ENCODE assay signal across 9 cellular contexts in the genomic region with DNA sequence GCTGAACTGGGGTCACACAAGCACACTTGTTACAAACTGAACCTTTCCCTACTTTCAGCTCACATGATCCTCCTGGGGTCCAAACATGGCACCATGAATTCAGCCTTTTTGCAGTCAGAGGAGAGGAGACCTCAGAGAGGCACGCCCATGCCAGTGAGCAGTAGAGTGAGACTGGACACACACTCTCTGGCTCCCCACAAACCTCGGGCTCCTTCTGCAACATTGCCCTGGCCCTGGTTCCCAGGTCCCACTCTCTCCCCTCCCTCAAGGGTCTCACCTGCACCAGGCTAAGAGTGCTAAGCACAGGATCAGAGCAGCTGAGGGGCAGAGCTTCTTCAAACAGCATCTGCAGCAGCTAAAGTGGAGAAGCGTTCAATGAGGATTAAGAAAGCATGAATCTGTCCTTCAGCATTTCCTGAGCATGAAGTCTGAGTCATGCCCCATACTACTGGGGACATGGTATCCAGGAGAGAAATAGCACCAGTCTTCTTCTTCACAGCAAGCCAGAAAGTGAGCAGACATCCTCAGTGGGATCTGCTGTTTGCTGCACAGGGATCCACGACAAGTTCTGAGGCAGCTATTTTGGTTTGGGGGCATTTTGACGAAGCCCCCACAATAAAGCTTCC. TPM values are rescaled to one million over a fixed set of nuclear protein-coding genes. Genes with fewer than 3 reads are reported as not detected.
A peak's percentile ranks its signal among the peaks of the same experiment; 100 is the strongest.
DNase-seq lines count a peak whose midpoint lies in the region; ATAC-seq and TF ChIP-seq lines count a peak whose summit lies in the region.
"Had no signal": no experiment of that assay in that cellular context is flagged by ENCODE, and none has a peak within 500 bp of the region (broad histone marks: within the 10 kb centered on the region; RNA-seq: fewer than 3 reads in every experiment).

No MANE protein-coding gene starts in this region.

- H4K8ac ChIP-seq in IMR-90 (ENCODE audit: low read depth in 2 of 2, low read length in 2 of 2): peak overlapping the region in 1 of 2 experiments; percentile 72; a peak in 1 of 4 replicates

- peak; percentile 57 for DNase-seq in IMR-90
- peak; percentile 28 for DNase-seq in astrocyte of the spinal cord (ENCODE audit: low read depth, low spot score)
- DNase-seq in osteoblast (ENCODE audit: insufficient read length, low spot score, missing footprints): peak; percentile 91
- DNase-seq in NCI-H146 (lab: John Stamatoyannopoulos, UW): no peak
- DNase-seq in Karpas-422: no peak
- DNase-seq: activated CD4-positive, alpha-beta T cell treated with anti-CD3 and anti-CD28 coated beads for 1 hour; stimulated activated naive CD8-positive, alpha-beta T cell treated with anti-CD3 and anti-CD28 coated beads, Interleukin-15, amount 100 ng/mL, for 72 hours had no signal

- no peak overlapping the region for H3K56ac ChIP-seq in IMR-90 (ENCODE audit: extremely low read depth, insufficient read depth, low read length)

- dilution Hi-C loops in IMR-90 (cut with HindIII; ENCODE audit: low sequenced_read_pairs, unreplicated experiment): no loop called here

- in situ Hi-C loops in IMR-90 (cut with MboI; ENCODE audit: low sequenced_read_pairs): no loop called here
- in situ Hi-C loops in astrocyte of the spinal cord (cut with HindIII; ENCODE audit: low sequenced_read_pairs): no loop called here

- BruUV-seq in IMR-90 (replicated peaks; lab: Mats Ljungman, UMichigan): no TSS peak

- no peak overlapping the region for H4K5ac ChIP-seq in IMR-90 (ENCODE audit: low read depth, low read length)

- no peaks in the 10 kb centered on the region for H3K9me1 ChIP-seq in IMR-90 (ENCODE audit: insufficient read depth, low read length)

- POLR2A ChIA-PET in IMR-90 (lab: Charles Lee; ENCODE audit: unreplicated experiment): no interaction called here

- H2BK5ac ChIP-seq in IMR-90 (ENCODE audit: low read depth, low read length, poor library complexity, severe bottlenecking): no peak overlapping the region

- no peak overlapping the region for H4K91ac ChIP-seq in IMR-90 (ENCODE audit: insufficient read depth, low read depth, low read length)

- no peak overlapping the region for H3K9ac ChIP-seq in IMR-90 (ENCODE audit: low read depth, low read length)
- no peak overlapping the region for H3K9ac ChIP-seq in Karpas-422 (ENCODE audit: low read length)

- H3K14ac ChIP-seq in IMR-90 (replicated peaks; ENCODE audit: low read depth, low read length): peak overlapping the region; percentile 15; the same call in 1 of the 2 replicates

- H2AFZ ChIP-seq in IMR-90 (replicated peaks; ENCODE audit: low read length, poor library complexity) (peak overlapping the region; percentile 89), osteoblast (ENCODE audit: low read length) (peak overlapping the region; percentile 63), Karpas-422 (ENCODE audit: low read length) (no peak overlapping the region)

- H3K9me2 ChIP-seq in Karpas-422 (replicated peaks; ENCODE audit: insufficient read depth, low read length): no peaks in the 10 kb centered on the region

- H3K9me3 ChIP-seq in IMR-90 (ENCODE audit: control insufficient read depth, insufficient read depth, low read length): no peaks in the 10 kb centered on the region
- no peaks in the 10 kb centered on the region for H3K9me3 ChIP-seq in osteoblast (ENCODE audit: low read depth, low read length)
- H3K9me3 ChIP-seq in Karpas-422 (ENCODE audit: low read length): no peaks in the 10 kb centered on the region

- H2BK15ac ChIP-seq in IMR-90 (ENCODE audit: low read depth, low read length): peak overlapping the region; percentile 57; the same call in 1 of the 3 replicates

- intact Hi-C loops in IMR-90 (cut with micrococcal nuclease): no loop called here

- peak overlapping the region; percentile 50 for H3K4ac ChIP-seq in IMR-90 (ENCODE audit: low read depth, low read length)

- peak overlapping the region; percentile 79; the same call in 1 of the 2 replicates for H2AK5ac ChIP-seq in IMR-90 (ENCODE audit: low read depth, low read length)

- H3K79me1 ChIP-seq in IMR-90 (ENCODE audit: low read depth in 1 of 2, low read length in 2 of 2): no peaks in the 10 kb centered on the region

- peak overlapping the region; percentile 22; the same call in 1 of the 2 replicates for H2BK120ac ChIP-seq in IMR-90 (ENCODE audit: low read depth, low read length)

- H3K4me2 ChIP-seq in IMR-90 (ENCODE audit: low read depth, low read length) (no peak overlapping the region), osteoblast (ENCODE audit: insufficient read depth, low read length) (peak overlapping the region; percentile 61), Karpas-422 (ENCODE audit: low read depth, low read length, poor library complexity, severe bottlenecking) (no peak overlapping the region)
- H3K4me2 ChIP-seq: smooth muscle cell had no signal

- no peak overlapping the region for H3K23ac ChIP-seq in IMR-90 (ENCODE audit: low read depth, low read length)

- H3K27ac ChIP-seq in IMR-90 (ENCODE audit: insufficient read depth, low read length) (no peak overlapping the region), osteoblast (ENCODE audit: low read depth, low read length) (no peak overlapping the region), Karpas-422 (ENCODE audit: low read length) (no peak overlapping the region)

- 20% methylated on average over 1 of the region's 5 CpGs; no CpG with 5 or more reads in 1 of the 2 experiments for WGBS in IMR-90 (ENCODE audit: extremely low coverage in 2 of 2, insufficient read length in 1 of 2), 2 experiments

- H3K79me2 ChIP-seq in osteoblast (ENCODE audit: insufficient read depth, low read length) (no peaks in the 10 kb centered on the region), Karpas-422 (ENCODE audit: low read length) (no peaks in the 10 kb centered on the region)

- H2BK20ac ChIP-seq in IMR-90 (ENCODE audit: low read depth, low read length): peak overlapping the region; percentile 80

- ATAC-seq in IMR-90 (ENCODE audit: low read depth): peak; percentile 80
- ATAC-seq in HG03097 (IDR thresholded peaks at IDR 0.05; ENCODE audit: low FRiP score, unreplicated experiment): no peak
- ATAC-seq: stimulated activated naive CD8-positive, alpha-beta T cell treated with anti-CD3 and anti-CD28 coated beads, Interleukin-15, amount 100 ng/mL, for 72 hours had no signal

- H3K36me3 ChIP-seq in IMR-90 (ENCODE audit: control insufficient read depth, insufficient read depth, low read length): no peaks in the 10 kb centered on the region
- H3K36me3 ChIP-seq in osteoblast (ENCODE audit: insufficient read depth, low read length): no peaks in the 10 kb centered on the region
- H3K36me3 ChIP-seq in Karpas-422 (ENCODE audit: insufficient read depth, low read length): no peaks in the 10 kb centered on the region

- H4K20me1 ChIP-seq in IMR-90 (ENCODE audit: insufficient read depth, low read length) (no peaks in the 10 kb centered on the region), osteoblast (ENCODE audit: insufficient read depth, low read length) (no peaks in the 10 kb centered on the region), Karpas-422 (ENCODE audit: insufficient read depth, low read depth, low read length) (no peaks in the 10 kb centered on the region)

- CTCF ChIA-PET in IMR-90 (lab: Yijun Ruan, JAX): no interaction called here

- no peak overlapping the region for H3K18ac ChIP-seq in IMR-90 (ENCODE audit: low read depth, low read length)

- no peak for TF ChIP-seq CTCF in IMR-90 (conservative IDR thresholded peaks at IDR 0.05; ENCODE audit: low read depth, low read length)
- TF ChIP-seq CTCF in astrocyte of the spinal cord (IDR thresholded peaks at IDR 0.05; ENCODE audit: low read depth, low read length): no peak
- TF ChIP-seq CTCF in osteoblast (IDR thresholded peaks at IDR 0.05; ENCODE audit: extremely low read depth, low read depth, low read length): no peak

- H3K4me3 ChIP-seq in IMR-90 (ENCODE audit: insufficient read depth, low read depth, low read length): no peak overlapping the region
- H3K4me3 ChIP-seq in astrocyte of the spinal cord (ENCODE audit: low read depth, low read length): no peak overlapping the region
- peak overlapping the region; percentile 2 for H3K4me3 ChIP-seq in osteoblast (ENCODE audit: insufficient read depth, low read length)
- H3K4me3 ChIP-seq in Karpas-422 (ENCODE audit: low read length): no peak overlapping the region
- H3K4me3 ChIP-seq: smooth muscle cell had no signal

- TF ChIP-seq POLR2A in IMR-90 (IDR thresholded peaks at IDR 0.05; ENCODE audit: low read depth, low read length): no peak

- H2AK9ac ChIP-seq in IMR-90 (replicated peaks; ENCODE audit: low read depth, low read length, poor library complexity): peak overlapping the region; percentile 69

- TF ChIP-seq RAD21 in IMR-90 (IDR thresholded peaks at IDR 0.05; ENCODE audit: low read length): no peak

- H3K4me1 ChIP-seq in IMR-90 (ENCODE audit: control insufficient read depth, insufficient read depth, low read length): peaks cover 12% of the 10 kb centered on the region
- H3K4me1 ChIP-seq in osteoblast (ENCODE audit: insufficient read depth, low read length): peaks cover 24% of the 10 kb centered on the region
- no peaks in the 10 kb centered on the region for H3K4me1 ChIP-seq in Karpas-422 (ENCODE audit: low read length)

- H3K27me3 ChIP-seq in IMR-90 (ENCODE audit: control insufficient read depth, insufficient read depth, low read length) (no peaks in the 10 kb centered on the region; the same call in 1 of the 2 replicates), osteoblast (ENCODE audit: insufficient read depth, low read length) (peaks cover 5% of the 10 kb centered on the region), Karpas-422 (ENCODE audit: low read length) (no peaks in the 10 kb centered on the region)

RNA-seq across cellular contexts. Expression of a gene that starts 27.2 kb away (rescaled TPM):
- total RNA-seq in IMR-90 (2012; rRNA removed): 17.2 and 19.2 TPM in 2 replicates
- polyA plus RNA-seq in IMR-90 (2012; rRNA removed): 66.4 and 69.7 TPM in 2 replicates
- 47.0 and 70.6 TPM in 2 replicates for polyA plus RNA-seq in IMR-90 (2012; cell fraction: cytosol; rRNA removed)
- 35.4 and 42.1 TPM in 2 replicates for polyA plus RNA-seq in IMR-90 (2012; cell fraction: nucleus; rRNA removed; ENCODE audit: low replicate concordance)
- total RNA-seq in osteoblast: 17.4 and 20.6 TPM in 2 replicates
- total RNA-seq in Karpas-422 (2014; rRNA removed; shearing (Covaris generic); ENCODE audit: low replicate concordance): 19.0 and 33.5 TPM in 2 replicates

RNA-seq across cellular contexts. Expression of a gene that starts 27.5 kb away (rescaled TPM):
- total RNA-seq in IMR-90 (2012; rRNA removed) (6.6 and 8.1 TPM in 2 replicates), osteoblast (19.7 and 24.2 TPM in 2 replicates)
- polyA plus RNA-seq in IMR-90 (2012; rRNA removed): 21.4 and 23.8 TPM in 2 replicates
- 13.8 and 13.9 TPM in 2 replicates for polyA plus RNA-seq in IMR-90 (2012; cell fraction: cytosol; rRNA removed)
- 215 and 346 TPM in 2 replicates for polyA plus RNA-seq in IMR-90 (2012; cell fraction: nucleus; rRNA removed; ENCODE audit: low replicate concordance)
- 33.2 and 42.2 TPM in 2 replicates for total RNA-seq in Karpas-422 (2014; rRNA removed; shearing (Covaris generic); ENCODE audit: low replicate concordance)

RNA-seq across cellular contexts. Expression of a gene that starts 34.6 kb away (rescaled TPM):
- 52.9 and 53.9 TPM in 2 replicates for total RNA-seq in IMR-90 (2012; rRNA removed)
- 54.8 TPM in 2 replicates for polyA plus RNA-seq in IMR-90 (2012; rRNA removed)
- 33.8 and 41.7 TPM in 2 replicates for polyA plus RNA-seq in IMR-90 (2012; cell fraction: cytosol; rRNA removed)
- polyA plus RNA-seq in IMR-90 (2012; cell fraction: nucleus; rRNA removed; ENCODE audit: low replicate concordance): 59.4 and 90.9 TPM in 2 replicates
- 28.2 and 35.7 TPM in 2 replicates for total RNA-seq in osteoblast
- total RNA-seq in Karpas-422 (2014; rRNA removed; shearing (Covaris generic); ENCODE audit: low replicate concordance): 27.1 and 45.7 TPM in 2 replicates

RNA-seq across cellular contexts. Expression of a gene that starts 41.1 kb away (rescaled TPM):
- total RNA-seq in IMR-90 (2012; rRNA removed) (0.18 TPM in 1 of 2 replicates, not detected in the other), osteoblast (1.8 and 4.0 TPM in 2 replicates)
- polyA plus RNA-seq in IMR-90 (2012; rRNA removed): 0.17 and 0.19 TPM in 2 replicates
- polyA plus RNA-seq in IMR-90 (2012; cell fraction: cytosol; rRNA removed): 0.34 and 0.70 TPM in 2 replicates
- 0.72 and 1.7 TPM in 2 replicates for polyA plus RNA-seq in IMR-90 (2012; cell fraction: nucleus; rRNA removed; ENCODE audit: low replicate concordance)
- not detected in 2 replicates for total RNA-seq in Karpas-422 (2014; rRNA removed; shearing (Covaris generic); ENCODE audit: low replicate concordance)

RNA-seq across cellular contexts. Expression of a gene that starts 44.4 kb away (rescaled TPM):
- total RNA-seq in IMR-90 (2012; rRNA removed) (0.28 and 0.36 TPM in 2 replicates), osteoblast (3.8 and 4.7 TPM in 2 replicates)
- polyA plus RNA-seq in IMR-90 (2012; rRNA removed): 1.7 and 2.1 TPM in 2 replicates
- 0.38 and 1.7 TPM in 2 replicates for polyA plus RNA-seq in IMR-90 (2012; cell fraction: cytosol; rRNA removed)
- 1.2 and 3.6 TPM in 2 replicates for polyA plus RNA-seq in IMR-90 (2012; cell fraction: nucleus; rRNA removed; ENCODE audit: low replicate concordance)
- 7.3 and 12.2 TPM in 2 replicates for total RNA-seq in Karpas-422 (2014; rRNA removed; shearing (Covaris generic); ENCODE audit: low replicate concordance)
- total RNA-seq: smooth muscle cell had no signal

Comparison
In these comparisons a context has a peak if more than half of its experiments do, and no peak if none do; other contexts are left out.
1. DNase-seq: peak in IMR-90 (single experiment), astrocyte of the spinal cord (single experiment) and osteoblast (single experiment); none in NCI-H146 (single experiment) and Karpas-422 (single experiment).